11 cellular contexts compared by ENCODE assay signal in the genomic region with DNA sequence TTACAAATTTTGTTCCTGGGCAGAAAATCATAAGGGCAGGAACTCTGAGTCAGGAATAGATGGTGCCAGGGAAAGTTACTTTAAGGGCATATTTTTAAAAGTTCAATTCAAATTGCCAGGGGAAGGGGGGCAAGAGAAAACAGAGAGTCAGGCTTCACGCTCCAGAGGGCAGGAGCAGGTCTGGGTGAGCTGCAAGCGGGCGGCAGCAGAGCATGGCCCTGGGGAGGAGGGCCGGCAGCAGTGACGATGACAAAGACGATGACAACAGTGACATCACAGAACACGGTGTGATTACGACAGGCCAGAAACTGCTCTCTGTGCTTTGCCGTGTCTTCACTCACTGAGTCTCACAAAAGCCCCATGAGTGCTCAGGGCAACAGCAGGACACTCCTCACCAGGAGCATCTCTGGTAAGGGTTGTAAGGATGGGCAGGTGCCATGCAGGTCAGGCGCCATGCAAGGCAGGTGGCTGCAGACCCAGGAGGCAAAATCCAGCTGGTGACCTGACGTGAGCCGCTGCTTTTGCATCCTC. TPM values are rescaled to one million over a fixed set of nuclear protein-coding genes. Genes with fewer than 3 reads are reported as not detected.
DNase-seq lines count a peak whose midpoint lies in the region; ATAC-seq and TF ChIP-seq lines count a peak whose summit lies in the region.
"Had no signal": no experiment of that assay in that cellular context is flagged by ENCODE, and none has a peak within 500 bp of the region (broad histone marks: within the 10 kb centered on the region; RNA-seq: fewer than 3 reads in every experiment).

No MANE protein-coding gene starts in this region.

- peak overlapping the region; percentile 5 to 13 for H3K27ac Mint-ChIP-seq in activated naive CD4-positive, alpha-beta T cell treated with anti-CD3 and anti-CD28 coated beads, Interleukin-2, amount 50 U/mL, for 72 hours
- no peak overlapping the region for H3K27ac Mint-ChIP-seq in activated naive CD4-positive, alpha-beta T cell treated with anti-CD3 and anti-CD28 coated beads, Interleukin-2, amount 10 ng/mL, durations not matched to agents 7 days and 5 days
- H3K27ac Mint-ChIP-seq in stimulated activated effector memory CD8-positive, alpha-beta T cell treated with anti-CD3 and anti-CD28 coated beads, Interleukin-12 subunit alpha, Interleukin-12 subunit beta, amount 100 ng/mL, for 72 hours = peak overlapping the region; percentile 54
- H3K27ac Mint-ChIP-seq in glutamatergic neuron (ENCODE audit: unreplicated experiment) = no peak overlapping the region
- H3K27ac Mint-ChIP-seq: activated naive CD8-positive, alpha-beta T cell treated with anti-CD3 and anti-CD28 coated beads, Interleukin-2, amount 10 ng/mL, durations not matched to agents 7 days and 5 days had no signal

- intact Hi-C loops in heart right ventricle (cut with DNase I) = no loop called here

- WGBS in heart right ventricle, 2 donors = 77 to 79% methylated on average over 12 of the region's 12 CpGs

- H3K27me3 ChIP-seq in H7 (ENCODE audit: control insufficient read depth, insufficient read depth, low read length) (no peaks in the 10 kb centered on the region), heart right ventricle (no peaks in the 10 kb centered on the region)

- no peaks in the 10 kb centered on the region for H3K27me3 Mint-ChIP-seq in activated naive CD4-positive, alpha-beta T cell treated with anti-CD3 and anti-CD28 coated beads, Interleukin-2, amount 10 ng/mL, durations not matched to agents 7 days and 5 days
- H3K27me3 Mint-ChIP-seq in glutamatergic neuron (ENCODE audit: unreplicated experiment) = peaks cover 8% of the 10 kb centered on the region
- H3K27me3 Mint-ChIP-seq: activated naive CD8-positive, alpha-beta T cell treated with anti-CD3 and anti-CD28 coated beads, Interleukin-2, amount 10 ng/mL, durations not matched to agents 7 days and 5 days had no signal

- CTCF ChIA-PET in activated naive CD4-positive, alpha-beta T cell treated with anti-CD3 and anti-CD28 coated beads, Interleukin-2, amount 10 ng/mL, durations not matched to agents 7 days and 5 days (lab: Charles Lee) = no interaction called here

- TF ChIP-seq CTCF in glutamatergic neuron (IDR thresholded peaks at IDR 0.05; ENCODE audit: partially characterized antibody, unreplicated experiment) = no peak
- no peak for TF ChIP-seq CTCF in heart right ventricle (IDR thresholded peaks at IDR 0.05)

- no peak overlapping the region for H3K27ac ChIP-seq in heart right ventricle

- no peaks in the 10 kb centered on the region for H3K4me1 Mint-ChIP-seq in activated naive CD4-positive, alpha-beta T cell treated with anti-CD3 and anti-CD28 coated beads, Interleukin-2, amount 10 ng/mL, durations not matched to agents 7 days and 5 days
- H3K4me1 Mint-ChIP-seq in stimulated activated effector memory CD8-positive, alpha-beta T cell treated with anti-CD3 and anti-CD28 coated beads, Interleukin-12 subunit alpha, Interleukin-12 subunit beta, amount 100 ng/mL, for 72 hours = no peaks in the 10 kb centered on the region
- no peaks in the 10 kb centered on the region for H3K4me1 Mint-ChIP-seq in glutamatergic neuron (ENCODE audit: low read depth, unreplicated experiment)
- H3K4me1 Mint-ChIP-seq: activated naive CD8-positive, alpha-beta T cell treated with anti-CD3 and anti-CD28 coated beads, Interleukin-2, amount 10 ng/mL, durations not matched to agents 7 days and 5 days had no signal

- H3K4me3 Mint-ChIP-seq in activated naive CD4-positive, alpha-beta T cell treated with anti-CD3 and anti-CD28 coated beads, Interleukin-2, amount 10 ng/mL, durations not matched to agents 7 days and 5 days = no peak overlapping the region
- no peak overlapping the region for H3K4me3 Mint-ChIP-seq in stimulated activated effector memory CD8-positive, alpha-beta T cell treated with anti-CD3 and anti-CD28 coated beads, Interleukin-12 subunit alpha, Interleukin-12 subunit beta, amount 100 ng/mL, for 72 hours
- no peak overlapping the region for H3K4me3 Mint-ChIP-seq in glutamatergic neuron (ENCODE audit: unreplicated experiment)
- H3K4me3 Mint-ChIP-seq: activated naive CD8-positive, alpha-beta T cell treated with anti-CD3 and anti-CD28 coated beads, Interleukin-2, amount 10 ng/mL, durations not matched to agents 7 days and 5 days had no signal

- no peaks in the 10 kb centered on the region for H3K9me3 ChIP-seq in heart right ventricle

- H3K36me3 ChIP-seq in H7 (replicated peaks; ENCODE audit: control insufficient read depth, insufficient read depth, low read length) (peaks cover 6% of the 10 kb centered on the region), heart right ventricle (peaks cover 0 to 68% (median 23%) of the 10 kb centered on the region in 9 donors)

- H3K4me3 ChIP-seq in H7 (ENCODE audit: insufficient read depth, low read depth, low read length) (no peak overlapping the region), heart right ventricle (no peak overlapping the region)

- H3K4me1 ChIP-seq in heart right ventricle = peaks cover 0 to 7% (median 0%) of the 10 kb centered on the region in 9 donors

- no peak for DNase-seq in activated naive CD4-positive, alpha-beta T cell treated with anti-CD3 and anti-CD28 coated beads, Interleukin-2, amount 50 U/mL, for 72 hours (ENCODE audit: low spot score in 2 of 2)
- no peak for DNase-seq in activated naive CD4-positive, alpha-beta T cell treated with anti-CD3 and anti-CD28 coated beads, Interleukin-2, amount 10 ng/mL, durations not matched to agents 7 days and 5 days
- peak; percentile 8 for DNase-seq in H7
- no peak for DNase-seq in stimulated activated effector memory CD8-positive, alpha-beta T cell treated with anti-CD3 and anti-CD28 coated beads, Interleukin-12 subunit alpha, Interleukin-12 subunit beta, amount 100 ng/mL, for 72 hours (ENCODE audit: low spot score in 2 of 2)
- DNase-seq in glutamatergic neuron = no peak
- no peak for DNase-seq in anterior cingulate cortex (lab: John Stamatoyannopoulos, UW)
- DNase-seq in heart right ventricle = no peak
- DNase-seq: activated naive CD8-positive, alpha-beta T cell treated with anti-CD3 and anti-CD28 coated beads, Interleukin-2, amount 10 ng/mL, durations not matched to agents 7 days and 5 days; left cardiac atrium; NCI-H526 had no signal

- no peak for ATAC-seq in activated naive CD4-positive, alpha-beta T cell treated with anti-CD3 and anti-CD28 coated beads, Interleukin-2, amount 50 U/mL, for 72 hours
- ATAC-seq in HG03571 (IDR thresholded peaks at IDR 0.05; ENCODE audit: unreplicated experiment) (peak; percentile 65), heart right ventricle (no peak)
- no peak for ATAC-seq in stimulated activated effector memory CD8-positive, alpha-beta T cell treated with anti-CD3 and anti-CD28 coated beads, Interleukin-12 subunit alpha, Interleukin-12 subunit beta, amount 100 ng/mL, for 72 hours

- no peaks in the 10 kb centered on the region for H3K9me3 Mint-ChIP-seq in activated naive CD4-positive, alpha-beta T cell treated with anti-CD3 and anti-CD28 coated beads, Interleukin-2, amount 50 U/mL, for 72 hours
- no peaks in the 10 kb centered on the region for H3K9me3 Mint-ChIP-seq in activated naive CD4-positive, alpha-beta T cell treated with anti-CD3 and anti-CD28 coated beads, Interleukin-2, amount 10 ng/mL, durations not matched to agents 7 days and 5 days
- no peaks in the 10 kb centered on the region for H3K9me3 Mint-ChIP-seq in stimulated activated effector memory CD8-positive, alpha-beta T cell treated with anti-CD3 and anti-CD28 coated beads, Interleukin-12 subunit alpha, Interleukin-12 subunit beta, amount 100 ng/mL, for 72 hours
- H3K9me3 Mint-ChIP-seq in glutamatergic neuron (ENCODE audit: unreplicated experiment) = no peaks in the 10 kb centered on the region
- H3K9me3 Mint-ChIP-seq: activated naive CD8-positive, alpha-beta T cell treated with anti-CD3 and anti-CD28 coated beads, Interleukin-2, amount 10 ng/mL, durations not matched to agents 7 days and 5 days had no signal

- H3K36me3 Mint-ChIP-seq in activated naive CD4-positive, alpha-beta T cell treated with anti-CD3 and anti-CD28 coated beads, Interleukin-2, amount 50 U/mL, for 72 hours = no peaks in the 10 kb centered on the region
- H3K36me3 Mint-ChIP-seq in activated naive CD4-positive, alpha-beta T cell treated with anti-CD3 and anti-CD28 coated beads, Interleukin-2, amount 10 ng/mL, durations not matched to agents 7 days and 5 days = no peaks in the 10 kb centered on the region
- H3K36me3 Mint-ChIP-seq in stimulated activated effector memory CD8-positive, alpha-beta T cell treated with anti-CD3 and anti-CD28 coated beads, Interleukin-12 subunit alpha, Interleukin-12 subunit beta, amount 100 ng/mL, for 72 hours = no peaks in the 10 kb centered on the region
- H3K36me3 Mint-ChIP-seq in glutamatergic neuron (ENCODE audit: unreplicated experiment) = no peaks in the 10 kb centered on the region
- H3K36me3 Mint-ChIP-seq: activated naive CD8-positive, alpha-beta T cell treated with anti-CD3 and anti-CD28 coated beads, Interleukin-2, amount 10 ng/mL, durations not matched to agents 7 days and 5 days had no signal

RNA-seq across cellular contexts. Expression of a gene that starts 23.3 kb away (rescaled TPM):
- total RNA-seq in activated naive CD4-positive, alpha-beta T cell treated with anti-CD3 and anti-CD28 coated beads, Interleukin-2, amount 50 U/mL, for 72 hours = 1 to 10 TPM; 1.6 to 7.3 TPM
- 24.8 and 28.4 TPM in 2 replicates for total RNA-seq in H7 (2014; rRNA removed; shearing (Covaris generic))
- total RNA-seq in glutamatergic neuron (ENCODE audit: unreplicated experiment) (25.0 TPM), heart right ventricle (10 to 100 TPM in 4 of 10 donors, 1 to 10 TPM in 6; 6.2 to 11.8 (median 9.5) TPM)
- 1 to 10 TPM; 5.1 to 7.3 TPM for polyA plus RNA-seq in heart right ventricle

Comparison
In these comparisons a context has a peak if more than half of its experiments do, and no peak if none do; other contexts are left out.
1. H3K27ac Mint-ChIP-seq: peak in activated naive CD4-positive, alpha-beta T cell treated with anti-CD3 and anti-CD28 coated beads, Interleukin-2, amount 50 U/mL, for 72 hours (2 of 2) and stimulated activated effector memory CD8-positive, alpha-beta T cell treated with anti-CD3 and anti-CD28 coated beads, Interleukin-12 subunit alpha, Interleukin-12 subunit beta, amount 100 ng/mL, for 72 hours (single experiment); none in activated naive CD4-positive, alpha-beta T cell treated with anti-CD3 and anti-CD28 coated beads, Interleukin-2, amount 10 ng/mL, durations not matched to agents 7 days and 5 days (single experiment) and glutamatergic neuron (single experiment).